Comparison of ENCODE assay signal across 16 cellular contexts in the genomic region with DNA sequence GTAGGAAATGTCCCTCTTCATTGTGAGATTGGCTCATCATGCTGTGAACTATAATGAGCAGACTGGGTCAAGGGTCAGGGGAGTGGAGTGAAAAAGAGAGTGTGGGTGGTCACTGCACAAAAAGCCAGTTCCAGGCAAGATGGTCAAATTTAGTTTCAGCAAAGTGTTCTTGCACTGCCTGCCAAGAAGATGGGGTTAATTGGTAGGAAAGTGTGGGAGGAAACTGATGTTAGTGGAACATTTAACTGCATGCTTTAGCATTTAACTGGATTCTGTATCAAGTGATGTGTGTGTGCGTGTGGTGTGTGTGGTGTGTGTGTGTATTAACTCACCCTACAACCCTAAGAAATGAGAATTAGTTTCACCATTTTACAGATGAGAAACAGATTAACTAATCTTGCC.
A peak's percentile ranks its signal among the peaks of the same experiment; 100 is the strongest.
DNase-seq lines count a peak whose midpoint lies in the region; TF ChIP-seq lines count a peak whose summit lies in the region.
"Had no signal": no experiment of that assay in that cellular context is flagged by ENCODE, and none has a peak within 500 bp of the region (broad histone marks: within the 10 kb centered on the region; RNA-seq: fewer than 3 reads in every experiment).

No MANE protein-coding gene starts in this region.

- no peak overlapping the region for H2AK5ac ChIP-seq in neuronal stem cell (ENCODE audit: low read depth, low read length)

- intact Hi-C loops in activated CD4-positive, alpha-beta T cell treated with anti-CD3 and anti-CD28 coated beads, Interleukin-2, amount 10 ng/mL, durations not matched to agents 24 days and 14 days (cut with micrococcal nuclease) = loop anchor here (1.0 kb wide), 1 partner anchor 10 kb away; no protein-coding TSS in a partner anchor
- intact Hi-C loops in CD4-positive, alpha-beta memory T cell (cut with micrococcal nuclease) = no loop called here
- intact Hi-C loops in MCF 10A (cut with micrococcal nuclease) = loop anchor here (10.0 kb wide), 1 partner anchor 278 kb away; no protein-coding TSS in a partner anchor

- peaks cover 13% of the 10 kb centered on the region for H3K4me1 Mint-ChIP-seq in activated CD4-positive, alpha-beta T cell treated with anti-CD3 and anti-CD28 coated beads, Interleukin-2, amount 10 ng/mL, durations not matched to agents 24 days and 14 days
- H3K4me1 Mint-ChIP-seq in T-helper 2 cell treated with Interferon-gamma antibody and Interleukin-4, amounts not matched to agents 5 μg/mL and 100 μg/mL, for 36 hours (ENCODE audit: low read depth) = peaks cover 5% of the 10 kb centered on the region
- H3K4me1 Mint-ChIP-seq in endothelial cell (ENCODE audit: unreplicated experiment) = peaks cover 45% of the 10 kb centered on the region
- H3K4me1 Mint-ChIP-seq in CD4-positive, alpha-beta memory T cell = no peaks in the 10 kb centered on the region
- peaks cover 6% of the 10 kb centered on the region for H3K4me1 Mint-ChIP-seq in MCF 10A (ENCODE audit: insufficient read depth, unreplicated experiment)

- H3K4me3 Mint-ChIP-seq in activated CD4-positive, alpha-beta T cell treated with anti-CD3 and anti-CD28 coated beads, Interleukin-2, amount 10 ng/mL, durations not matched to agents 24 days and 14 days = no peak overlapping the region
- H3K4me3 Mint-ChIP-seq in T-helper 2 cell treated with Interferon-gamma antibody and Interleukin-4, amounts not matched to agents 5 μg/mL and 100 μg/mL, for 36 hours = no peak overlapping the region
- H3K4me3 Mint-ChIP-seq in endothelial cell (ENCODE audit: unreplicated experiment) (no peak overlapping the region), MCF 10A (ENCODE audit: unreplicated experiment) (no peak overlapping the region)
- H3K4me3 Mint-ChIP-seq in CD4-positive, alpha-beta memory T cell = no peak overlapping the region
- H3K4me3 Mint-ChIP-seq: activated naive CD8-positive, alpha-beta T cell had no signal

- H4K91ac ChIP-seq in neuronal stem cell (ENCODE audit: low read depth, low read length, poor library complexity) = no peak overlapping the region

- H3K9me3 ChIP-seq in neuronal stem cell (replicated peaks in 1 of 2; ENCODE audit: control insufficient read depth in 2 of 2, insufficient read depth in 1 of 2, low read depth in 1 of 2, low read length in 2 of 2) = peaks cover 0 to 24% of the 10 kb centered on the region in 2 donors
- H3K9me3 ChIP-seq in CD4-positive, alpha-beta memory T cell (ENCODE audit: control insufficient read depth in 1 of 2, low read length in 2 of 2) = no peaks in the 10 kb centered on the region
- H3K9me3 ChIP-seq: ovary, uterus had no signal

- peaks cover 4% of the 10 kb centered on the region for H3K36me3 Mint-ChIP-seq in activated CD4-positive, alpha-beta T cell treated with anti-CD3 and anti-CD28 coated beads, Interleukin-2, amount 10 ng/mL, durations not matched to agents 24 days and 14 days (ENCODE audit: low read depth)
- no peaks in the 10 kb centered on the region for H3K36me3 Mint-ChIP-seq in T-helper 2 cell treated with Interferon-gamma antibody and Interleukin-4, amounts not matched to agents 5 μg/mL and 100 μg/mL, for 36 hours (ENCODE audit: low read depth)
- H3K36me3 Mint-ChIP-seq in endothelial cell (ENCODE audit: low read depth, unreplicated experiment) (peaks cover 7% of the 10 kb centered on the region), MCF 10A (ENCODE audit: insufficient read depth, unreplicated experiment) (no peaks in the 10 kb centered on the region)
- H3K36me3 Mint-ChIP-seq in CD4-positive, alpha-beta memory T cell = peaks cover 2 to 7% of the 10 kb centered on the region in 2 donors

- peak overlapping the region; percentile 17 for H3K27ac Mint-ChIP-seq in activated CD4-positive, alpha-beta T cell treated with anti-CD3 and anti-CD28 coated beads, Interleukin-2, amount 10 ng/mL, durations not matched to agents 24 days and 14 days
- H3K27ac Mint-ChIP-seq in T-helper 2 cell treated with Interferon-gamma antibody and Interleukin-4, amounts not matched to agents 5 μg/mL and 100 μg/mL, for 36 hours = no peak overlapping the region
- H3K27ac Mint-ChIP-seq in endothelial cell (ENCODE audit: unreplicated experiment) (peak overlapping the region; percentile 92), MCF 10A (ENCODE audit: low read depth, unreplicated experiment) (no peak overlapping the region)
- no peak overlapping the region for H3K27ac Mint-ChIP-seq in CD4-positive, alpha-beta memory T cell
- H3K27ac Mint-ChIP-seq: activated naive CD8-positive, alpha-beta T cell had no signal

- no peak overlapping the region for H2AFZ ChIP-seq in neuronal stem cell (ENCODE audit: low read length)

- BruUV-seq in MCF 10A (replicated peaks; lab: Mats Ljungman, UMichigan) = no TSS peak

- no CpG with 5 or more reads among the region's 1 CpG for WGBS in neuronal stem cell (ENCODE audit: extremely low coverage in 2 of 2, insufficient read length in 2 of 2, insufficient replicate concordance in 1 of 2), 2 donors

- POLR2A ChIA-PET in CD4-positive, alpha-beta memory T cell (lab: Charles Lee; ENCODE audit: partially characterized antibody) = no interaction called here
- POLR2A ChIA-PET in MCF 10A (lab: Yijun Ruan, JAX) = no interaction called here

- H3K27me3 Mint-ChIP-seq in activated CD4-positive, alpha-beta T cell treated with anti-CD3 and anti-CD28 coated beads, Interleukin-2, amount 10 ng/mL, durations not matched to agents 24 days and 14 days = no peaks in the 10 kb centered on the region
- H3K27me3 Mint-ChIP-seq in T-helper 2 cell treated with Interferon-gamma antibody and Interleukin-4, amounts not matched to agents 5 μg/mL and 100 μg/mL, for 36 hours (ENCODE audit: low read depth) = no peaks in the 10 kb centered on the region
- no peaks in the 10 kb centered on the region for H3K27me3 Mint-ChIP-seq in endothelial cell (ENCODE audit: unreplicated experiment)
- H3K27me3 Mint-ChIP-seq in CD4-positive, alpha-beta memory T cell = peaks cover 0 to 2% of the 10 kb centered on the region in 2 donors
- H3K27me3 Mint-ChIP-seq in MCF 10A (ENCODE audit: insufficient read depth, unreplicated experiment) = no peaks in the 10 kb centered on the region
- H3K27me3 Mint-ChIP-seq: activated naive CD8-positive, alpha-beta T cell had no signal

- peak overlapping the region; percentile 48 for H3K27ac ChIP-seq in neuronal stem cell (replicated peaks; ENCODE audit: low read length)
- no peak overlapping the region for H3K27ac ChIP-seq in CD4-positive, alpha-beta memory T cell (ENCODE audit: low read depth, low read length)
- H3K27ac ChIP-seq: BLaER1, ovary, uterus had no signal

- no peak overlapping the region for H3K23ac ChIP-seq in neuronal stem cell (ENCODE audit: low read depth, low read length, poor library complexity)

- no peak overlapping the region for H2BK120ac ChIP-seq in neuronal stem cell (ENCODE audit: low read depth, low read length)

- H3K18ac ChIP-seq in neuronal stem cell (ENCODE audit: low read length) = no peak overlapping the region

- H3K27me3 ChIP-seq in neuronal stem cell (ENCODE audit: control insufficient read depth in 3 of 3, insufficient read depth in 3 of 3, low read depth in 1 of 3, low read length in 3 of 3) = no peaks in the 10 kb centered on the region
- H3K27me3 ChIP-seq in CD4-positive, alpha-beta memory T cell (ENCODE audit: insufficient read depth, low read length) = no peaks in the 10 kb centered on the region
- H3K27me3 ChIP-seq: BLaER1, ovary, uterus had no signal

- no peak overlapping the region for H2BK5ac ChIP-seq in neuronal stem cell (ENCODE audit: low read length)

- no peak overlapping the region for H2BK12ac ChIP-seq in neuronal stem cell (ENCODE audit: low read length)

- peaks cover 15 to 29% of the 10 kb centered on the region in 2 donors for H3K4me1 ChIP-seq in neuronal stem cell (ENCODE audit: control insufficient read depth in 2 of 2, insufficient read depth in 1 of 2, low read depth in 1 of 2, low read length in 2 of 2)
- no peaks in the 10 kb centered on the region for H3K4me1 ChIP-seq in CD4-positive, alpha-beta memory T cell (ENCODE audit: insufficient read depth, low read length)
- H3K4me1 ChIP-seq: BLaER1, uterus had no signal

- H3K14ac ChIP-seq in neuronal stem cell (ENCODE audit: low read length) = no peak overlapping the region

- H3K79me1 ChIP-seq in neuronal stem cell (ENCODE audit: low read depth, low read length) = no peaks in the 10 kb centered on the region

- no peak overlapping the region for H4K8ac ChIP-seq in neuronal stem cell (ENCODE audit: low read depth, low read length)

- H3K4me2 ChIP-seq in neuronal stem cell (ENCODE audit: insufficient read depth, low read length, poor library complexity, severe bottlenecking) = no peak overlapping the region
- H3K4me2 ChIP-seq: BLaER1 had no signal

- no peak overlapping the region for H3K4ac ChIP-seq in neuronal stem cell (ENCODE audit: low read length)

- TF ChIP-seq CTCF in endothelial cell (IDR thresholded peaks at IDR 0.05; ENCODE audit: unreplicated experiment) (no peak), MCF 10A (IDR thresholded peaks at IDR 0.05; ENCODE audit: unreplicated experiment) (no peak)

- H2BK15ac ChIP-seq in neuronal stem cell (ENCODE audit: low read length) = no peak overlapping the region

- H3K9me3 Mint-ChIP-seq in activated CD4-positive, alpha-beta T cell treated with anti-CD3 and anti-CD28 coated beads, Interleukin-2, amount 10 ng/mL, durations not matched to agents 24 days and 14 days = peaks cover 8% of the 10 kb centered on the region
- peaks cover 18% of the 10 kb centered on the region for H3K9me3 Mint-ChIP-seq in T-helper 2 cell treated with Interferon-gamma antibody and Interleukin-4, amounts not matched to agents 5 μg/mL and 100 μg/mL, for 36 hours
- H3K9me3 Mint-ChIP-seq in endothelial cell (ENCODE audit: unreplicated experiment) = peaks cover 4% of the 10 kb centered on the region
- peaks cover 2 to 22% (median 11%) of the 10 kb centered on the region in 8 donors for H3K9me3 Mint-ChIP-seq in CD4-positive, alpha-beta memory T cell
- H3K9me3 Mint-ChIP-seq in MCF 10A (ENCODE audit: unreplicated experiment) = peaks cover 13% of the 10 kb centered on the region

- CTCF ChIA-PET in CD4-positive, alpha-beta memory T cell (lab: Charles Lee; ENCODE audit: partially characterized antibody) = no interaction called here
- CTCF ChIA-PET in MCF 10A (lab: Yijun Ruan, JAX) = no interaction called here

- peak; percentile 48 for DNase-seq in activated CD4-positive, alpha-beta T cell treated with anti-CD3 and anti-CD28 coated beads, Interleukin-2, amount 10 ng/mL, durations not matched to agents 24 days and 14 days
- DNase-seq in activated CD4-positive, alpha-beta T cell treated with anti-CD3 and anti-CD28 coated beads for 1 hour = no peak
- DNase-seq in T-helper 2 cell treated with Interferon-gamma antibody and Interleukin-4, amounts not matched to agents 5 μg/mL and 100 μg/mL, for 36 hours (ENCODE audit: low spot score) = peak; percentile 49
- DNase-seq in endothelial cell (ENCODE audit: low spot score) (no peak), neuronal stem cell (ENCODE audit: low spot score) (peak; percentile 65), NCI-H187 (lab: John Stamatoyannopoulos, UW) (no peak), MCF 10A (ENCODE audit: unreplicated experiment) (no peak)
- no peak for DNase-seq in CD4-positive, alpha-beta memory T cell
- DNase-seq: cortex of kidney, erythroblast, NCI-H2029 treated with DMSO at 0.1 percent for 48 hours, ovary, uterus had no signal

- no peak overlapping the region for H3K4me3 ChIP-seq in neuronal stem cell (ENCODE audit: low read length in 2 of 2)
- no peak overlapping the region for H3K4me3 ChIP-seq in CD4-positive, alpha-beta memory T cell (ENCODE audit: low read length in 2 of 2)
- H3K4me3 ChIP-seq: BLaER1, K562, ovary, uterus had no signal

- H3K36me3 ChIP-seq in neuronal stem cell (replicated peaks in 1 of 2; ENCODE audit: control insufficient read depth in 2 of 2, insufficient read depth in 2 of 2, low read length in 2 of 2) = no peaks in the 10 kb centered on the region
- no peaks in the 10 kb centered on the region for H3K36me3 ChIP-seq in CD4-positive, alpha-beta memory T cell (ENCODE audit: insufficient read depth, low read length)
- H3K36me3 ChIP-seq: BLaER1, ovary, uterus had no signal

- H3K9ac ChIP-seq in neuronal stem cell (ENCODE audit: low read depth, low read length, poor library complexity) = no peak overlapping the region
- H3K9ac ChIP-seq: BLaER1 had no signal

Comparison
In these comparisons a context has a peak if more than half of its experiments do, and no peak if none do; other contexts are left out.
1. DNase-seq: peak in activated CD4-positive, alpha-beta T cell treated with anti-CD3 and anti-CD28 coated beads, Interleukin-2, amount 10 ng/mL, durations not matched to agents 24 days and 14 days (single experiment), T-helper 2 cell treated with Interferon-gamma antibody and Interleukin-4, amounts not matched to agents 5 μg/mL and 100 μg/mL, for 36 hours (single experiment) and neuronal stem cell (single experiment); none in activated CD4-positive, alpha-beta T cell treated with anti-CD3 and anti-CD28 coated beads for 1 hour (single experiment), endothelial cell (single experiment), NCI-H187 (0 of 2), CD4-positive, alpha-beta memory T cell (0 of 5) and MCF 10A (single experiment).
2. H3K27ac Mint-ChIP-seq: peak in activated CD4-positive, alpha-beta T cell treated with anti-CD3 and anti-CD28 coated beads, Interleukin-2, amount 10 ng/mL, durations not matched to agents 24 days and 14 days (single experiment) and endothelial cell (single experiment); none in T-helper 2 cell treated with Interferon-gamma antibody and Interleukin-4, amounts not matched to agents 5 μg/mL and 100 μg/mL, for 36 hours (single experiment), CD4-positive, alpha-beta memory T cell (0 of 7) and MCF 10A (single experiment).